ENCODE assay signal across 12 cellular contexts in the genomic region with DNA sequence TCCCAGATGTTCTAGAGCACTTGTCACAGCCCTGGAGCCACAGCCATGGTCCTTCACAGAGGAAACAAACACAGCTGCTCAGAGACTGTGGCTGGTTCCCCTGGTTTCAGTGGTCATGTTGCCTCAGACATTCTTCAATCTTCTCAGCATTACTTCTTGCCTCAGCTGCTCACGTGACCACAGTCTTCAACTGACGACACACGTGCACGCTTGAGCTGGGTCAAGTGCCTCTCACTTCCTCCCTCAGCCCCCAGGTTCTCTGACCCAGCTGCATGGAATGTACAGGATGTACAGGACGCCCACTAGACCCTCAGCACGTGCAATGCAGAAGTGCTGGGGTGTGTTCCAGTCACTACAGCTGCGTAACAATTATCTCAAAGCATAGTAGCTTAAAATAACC.
DNase-seq lines count a peak whose midpoint lies in the region; ATAC-seq and TF ChIP-seq lines count a peak whose summit lies in the region.
"Had no signal": no experiment of that assay in that cellular context is flagged by ENCODE, and none has a peak within 500 bp of the region (broad histone marks: within the 10 kb centered on the region; RNA-seq: fewer than 3 reads in every experiment).

No MANE protein-coding gene starts in this region.

- DNase-seq in CD8-positive, alpha-beta memory T cell, result peak in 1 of 5 donors; percentile 12
- DNase-seq in brain microvascular endothelial cell, result peak; percentile 18
- no peak for DNase-seq in epidermal melanocyte (ENCODE audit: insufficient read length, low spot score)
- DNase-seq in WTC11 (ENCODE audit: low spot score), result no peak
- no peak for DNase-seq in germinal center (ENCODE audit: low spot score)
- DNase-seq in NCI-H146 treated with DMSO at 0.1 percent for 48 hours (lab: John Stamatoyannopoulos, UW; ENCODE audit: unreplicated experiment), result no peak
- DNase-seq: effector CD8-positive, alpha-beta T cell; NCI-H1048; tibial artery had no signal

- CTCF ChIA-PET in CD8-positive, alpha-beta memory T cell (lab: Charles Lee), result interaction anchor here (1.2 kb wide), 1 partner anchor 34 kb away, joined by 4 read pairs; no protein-coding TSS in a partner anchor
- CTCF ChIA-PET in WTC11 (lab: Charles Lee), result interaction anchor here (1.6 kb wide), 1 partner anchor 12 kb away, joined by 4 read pairs; no protein-coding TSS in a partner anchor

- peaks cover 3 to 25% of the 10 kb centered on the region in 2 donors for H3K27me3 Mint-ChIP-seq in CD8-positive, alpha-beta memory T cell
- H3K27me3 Mint-ChIP-seq in WTC11 (ENCODE audit: low read depth), result peaks cover 2% of the 10 kb centered on the region; the same call in 1 of the 2 replicates

- TF ChIP-seq CTCF in brain microvascular endothelial cell (IDR thresholded peaks at IDR 0.05; ENCODE audit: low read depth, low read length, missing control alignments) (no peak), WTC11 (IDR thresholded peaks at IDR 0.05) (no peak)

- H3K9me3 ChIP-seq in CD8-positive, alpha-beta memory T cell (ENCODE audit: low read length), result no peaks in the 10 kb centered on the region
- H3K9me3 ChIP-seq: tibial artery had no signal

- H3K4me1 Mint-ChIP-seq in CD8-positive, alpha-beta memory T cell, result peaks cover 26 to 45% (median 36%) of the 10 kb centered on the region in 3 donors
- H3K4me1 Mint-ChIP-seq in WTC11, result peaks cover 5% of the 10 kb centered on the region

- peaks cover 0 to 2% (median 0%) of the 10 kb centered on the region in 5 donors for H3K9me3 Mint-ChIP-seq in CD8-positive, alpha-beta memory T cell
- peaks cover 5% of the 10 kb centered on the region for H3K9me3 Mint-ChIP-seq in WTC11

- POLR2A ChIA-PET in CD8-positive, alpha-beta memory T cell (lab: Charles Lee), result no interaction called here
- POLR2A ChIA-PET in WTC11 (lab: Charles Lee), result no interaction called here

- H3K4me3 ChIP-seq in CD8-positive, alpha-beta memory T cell (ENCODE audit: low read length), result no peak overlapping the region
- H3K4me3 ChIP-seq in brain microvascular endothelial cell (ENCODE audit: low read depth, low read length), result no peak overlapping the region
- H3K4me3 ChIP-seq: skin epidermis, tibial artery had no signal

- no peak overlapping the region for H3K27ac ChIP-seq in CD8-positive, alpha-beta memory T cell (ENCODE audit: low read depth, low read length)
- no peak overlapping the region for H3K27ac ChIP-seq in brain microvascular endothelial cell
- H3K27ac ChIP-seq: skin epidermis, tibial artery had no signal

- no peaks in the 10 kb centered on the region for H3K27me3 ChIP-seq in CD8-positive, alpha-beta memory T cell (ENCODE audit: insufficient read depth, low read length, poor library complexity, severe bottlenecking)
- no peaks in the 10 kb centered on the region for H3K27me3 ChIP-seq in brain microvascular endothelial cell (replicated peaks)

- peak overlapping the region in 2 of 7 donors; percentile 6 to 52 for H3K4me3 Mint-ChIP-seq in CD8-positive, alpha-beta memory T cell
- no peak overlapping the region for H3K4me3 Mint-ChIP-seq in WTC11

- in situ Hi-C loops in brain microvascular endothelial cell (cut with HindIII; ENCODE audit: low pct_ligation_motif_present, low sequenced_read_pairs), result no loop called here

- H3K36me3 ChIP-seq in CD8-positive, alpha-beta memory T cell (ENCODE audit: insufficient read depth, low read length), result no peaks in the 10 kb centered on the region
- no peaks in the 10 kb centered on the region for H3K36me3 ChIP-seq in brain microvascular endothelial cell (replicated peaks)
- H3K36me3 ChIP-seq: tibial artery had no signal

- peak overlapping the region in 5 of 8 donors; percentile 39 to 76 (median 62) for H3K27ac Mint-ChIP-seq in CD8-positive, alpha-beta memory T cell
- H3K27ac Mint-ChIP-seq in WTC11, result no peak overlapping the region

- ATAC-seq in GM21367 (IDR thresholded peaks at IDR 0.05; ENCODE audit: unreplicated experiment) (peak; percentile 66), HG03521 (IDR thresholded peaks at IDR 0.05; ENCODE audit: unreplicated experiment) (peak; percentile 80), WTC11 (no peak)

- H3K4me1 ChIP-seq in CD8-positive, alpha-beta memory T cell (ENCODE audit: insufficient read depth, low read length), result no peaks in the 10 kb centered on the region
- H3K4me1 ChIP-seq: tibial artery had no signal

- no peaks in the 10 kb centered on the region for H3K36me3 Mint-ChIP-seq in CD8-positive, alpha-beta memory T cell
- no peaks in the 10 kb centered on the region for H3K36me3 Mint-ChIP-seq in WTC11

TF ChIP-seq in WTC11, 78 proteins besides CTCF, POLR2A, EP300 and RAD21:
- TF ChIP-seq ZNF121 (CRISPR knock-in tag; IDR thresholded peaks at IDR 0.05), result no peak
- TF ChIP-seq ZNF263 (CRISPR knock-in tag; IDR thresholded peaks at IDR 0.05; ENCODE audit: low read depth), result no peak
- TF ChIP-seq HMGA2 (CRISPR knock-in tag; IDR thresholded peaks at IDR 0.05), result no peak
- no peak for TF ChIP-seq ZNF138 (CRISPR knock-in tag; conservative IDR thresholded peaks at IDR 0.05)
- TF ChIP-seq, protein P1, sequence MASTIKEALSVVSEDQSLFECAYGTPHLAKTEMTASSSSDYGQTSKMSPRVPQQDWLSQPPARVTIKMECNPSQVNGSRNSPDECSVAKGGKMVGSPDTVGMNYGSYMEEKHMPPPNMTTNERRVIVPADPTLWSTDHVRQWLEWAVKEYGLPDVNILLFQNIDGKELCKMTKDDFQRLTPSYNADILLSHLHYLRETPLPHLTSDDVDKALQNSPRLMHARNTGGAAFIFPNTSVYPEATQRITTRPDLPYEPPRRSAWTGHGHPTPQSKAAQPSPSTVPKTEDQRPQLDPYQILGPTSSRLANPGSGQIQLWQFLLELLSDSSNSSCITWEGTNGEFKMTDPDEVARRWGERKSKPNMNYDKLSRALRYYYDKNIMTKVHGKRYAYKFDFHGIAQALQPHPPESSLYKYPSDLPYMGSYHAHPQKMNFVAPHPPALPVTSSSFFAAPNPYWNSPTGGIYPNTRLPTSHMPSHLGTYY (CRISPR knock-in tag; IDR thresholded peaks at IDR 0.05), result no peak
- TF ChIP-seq, protein P2, sequence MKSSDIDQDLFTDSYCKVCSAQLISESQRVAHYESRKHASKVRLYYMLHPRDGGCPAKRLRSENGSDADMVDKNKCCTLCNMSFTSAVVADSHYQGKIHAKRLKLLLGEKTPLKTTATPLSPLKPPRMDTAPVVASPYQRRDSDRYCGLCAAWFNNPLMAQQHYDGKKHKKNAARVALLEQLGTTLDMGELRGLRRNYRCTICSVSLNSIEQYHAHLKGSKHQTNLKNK (CRISPR knock-in tag; IDR thresholded peaks at IDR 0.05), result no peak
- TF ChIP-seq ZNF671 (CRISPR knock-in tag; IDR thresholded peaks at IDR 0.05), result no peak
- no peak for TF ChIP-seq ZNF423 (CRISPR knock-in tag; IDR thresholded peaks at IDR 0.05)
- TF ChIP-seq ATF1 (CRISPR knock-in tag; IDR thresholded peaks at IDR 0.05), result no peak
- TF ChIP-seq TEAD4 (CRISPR knock-in tag; IDR thresholded peaks at IDR 0.05), result no peak
- no peak for TF ChIP-seq GTF2I (CRISPR knock-in tag; conservative IDR thresholded peaks at IDR 0.05)
- no peak for TF ChIP-seq ZBTB21 (CRISPR knock-in tag; IDR thresholded peaks at IDR 0.05; ENCODE audit: borderline replicate concordance)
- TF ChIP-seq SMAD3 (CRISPR knock-in tag; IDR thresholded peaks at IDR 0.05; ENCODE audit: borderline replicate concordance), result no peak
- TF ChIP-seq, protein P3, sequence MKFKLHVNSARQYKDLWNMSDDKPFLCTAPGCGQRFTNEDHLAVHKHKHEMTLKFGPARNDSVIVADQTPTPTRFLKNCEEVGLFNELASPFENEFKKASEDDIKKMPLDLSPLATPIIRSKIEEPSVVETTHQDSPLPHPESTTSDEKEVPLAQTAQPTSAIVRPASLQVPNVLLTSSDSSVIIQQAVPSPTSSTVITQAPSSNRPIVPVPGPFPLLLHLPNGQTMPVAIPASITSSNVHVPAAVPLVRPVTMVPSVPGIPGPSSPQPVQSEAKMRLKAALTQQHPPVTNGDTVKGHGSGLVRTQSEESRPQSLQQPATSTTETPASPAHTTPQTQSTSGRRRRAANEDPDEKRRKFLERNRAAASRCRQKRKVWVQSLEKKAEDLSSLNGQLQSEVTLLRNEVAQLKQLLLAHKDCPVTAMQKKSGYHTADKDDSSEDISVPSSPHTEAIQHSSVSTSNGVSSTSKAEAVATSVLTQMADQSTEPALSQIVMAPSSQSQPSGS (CRISPR knock-in tag; IDR thresholded peaks at IDR 0.05; ENCODE audit: borderline replicate concordance, low read depth), result no peak
- TF ChIP-seq KAT7 (CRISPR knock-in tag; IDR thresholded peaks at IDR 0.05; ENCODE audit: borderline replicate concordance), result no peak
- no peak for TF ChIP-seq MXD4 (CRISPR knock-in tag; IDR thresholded peaks at IDR 0.05; ENCODE audit: borderline replicate concordance)
